8 cellular contexts compared by ENCODE assay signal in genomic region chr17:76497979-76498885, GRCh38. TPM values are rescaled to one million over a fixed set of nuclear protein-coding genes. Genes with fewer than 3 reads are reported as not detected.
DNase-seq lines count a peak whose midpoint lies in the region; ATAC-seq and TF ChIP-seq lines count a peak whose summit lies in the region.

No MANE protein-coding gene starts in this region.

- peaks cover 33% of the 10 kb centered on the region for H3K4me1 ChIP-seq in Caco-2

- CTCF ChIA-PET in Caco-2 (lab: Charles Lee): no interaction called here

- H3K4me3 Mint-ChIP-seq in Caco-2 (ENCODE audit: unreplicated experiment): no peak overlapping the region
- peak overlapping the region; percentile 88 for H3K4me3 Mint-ChIP-seq in activated naive CD8-positive, alpha-beta T cell treated with anti-CD3 and anti-CD28 coated beads, Interleukin-2, amount 50 U/mL, for 24 hours

- H3K9me3 ChIP-seq in Caco-2: no peaks in the 10 kb centered on the region

- POLR2A ChIA-PET in Caco-2 (lab: Charles Lee): no interaction called here

- peak overlapping the region; percentile 31 for H3K27ac Mint-ChIP-seq in Caco-2 (ENCODE audit: unreplicated experiment)
- H3K27ac Mint-ChIP-seq in activated naive CD8-positive, alpha-beta T cell treated with anti-CD3 and anti-CD28 coated beads, Interleukin-2, amount 50 U/mL, for 24 hours: peak overlapping the region; percentile 54

- no peak for TF ChIP-seq CTCF in Caco-2 (IDR thresholded peaks at IDR 0.05; ENCODE audit: insufficient read depth in 1 of 2, low read depth in 1 of 2, low read length in 1 of 2, severe bottlenecking in 1 of 2, unreplicated experiment in 1 of 2)

- peaks cover 10% of the 10 kb centered on the region for H3K36me3 Mint-ChIP-seq in Caco-2 (ENCODE audit: insufficient read depth, unreplicated experiment)
- H3K36me3 Mint-ChIP-seq in activated naive CD8-positive, alpha-beta T cell treated with anti-CD3 and anti-CD28 coated beads, Interleukin-2, amount 50 U/mL, for 24 hours (ENCODE audit: low read depth): peaks cover 2% of the 10 kb centered on the region

- no TSS peak for BruUV-seq in Caco-2 (replicated peaks; lab: Mats Ljungman, UMichigan)

- ATAC-seq in activated naive CD8-positive, alpha-beta T cell treated with anti-CD3 and anti-CD28 coated beads, Interleukin-2, amount 50 U/mL, for 24 hours: no peak
- ATAC-seq in Right ventricle myocardium superior (ENCODE audit: poor library complexity): peak; percentile 77

- no peaks in the 10 kb centered on the region for H3K27me3 ChIP-seq in Caco-2 (replicated peaks; ENCODE audit: control insufficient read depth, insufficient read depth, low read length)

- no peaks in the 10 kb centered on the region for H3K36me3 ChIP-seq in Caco-2 (ENCODE audit: control insufficient read depth, insufficient read depth, low read length)

- intact Hi-C loops in Caco-2 (cut with micrococcal nuclease; ENCODE audit: unreplicated experiment): no loop called here
- intact Hi-C loops in Right ventricle myocardium superior (cut with DNase I): no loop called here

- peaks cover 21% of the 10 kb centered on the region for H3K4me1 Mint-ChIP-seq in Caco-2 (ENCODE audit: low read depth, unreplicated experiment)
- H3K4me1 Mint-ChIP-seq in activated naive CD8-positive, alpha-beta T cell treated with anti-CD3 and anti-CD28 coated beads, Interleukin-2, amount 50 U/mL, for 24 hours: peaks cover 73% of the 10 kb centered on the region

- H3K9me3 Mint-ChIP-seq in Caco-2 (ENCODE audit: unreplicated experiment): no peaks in the 10 kb centered on the region
- H3K9me3 Mint-ChIP-seq in activated naive CD8-positive, alpha-beta T cell treated with anti-CD3 and anti-CD28 coated beads, Interleukin-2, amount 50 U/mL, for 24 hours: no peaks in the 10 kb centered on the region

- no peak for DNase-seq in Caco-2
- DNase-seq in M059J (ENCODE audit: low read depth): peak; percentile 94
- no peak for DNase-seq in activated naive CD8-positive, alpha-beta T cell treated with anti-CD3 and anti-CD28 coated beads, Interleukin-2, amount 50 U/mL, for 24 hours
- DNase-seq in Right ventricle myocardium superior: peak; percentile 91
- DNase-seq in pons (ENCODE audit: low spot score): peak; percentile 53
- DNase-seq in NCI-H510A treated with DMSO at 0.1 percent for 48 hours (lab: John Stamatoyannopoulos, UW): no peak
- no peak for DNase-seq in SIG-M5 (lab: John Stamatoyannopoulos, UW)
- DNase-seq in GF-D8 (lab: John Stamatoyannopoulos, UW): no peak

- H3K4me3 ChIP-seq in Caco-2 (ENCODE audit: low read depth, low read length): no peak overlapping the region

- no peaks in the 10 kb centered on the region for H3K27me3 Mint-ChIP-seq in Caco-2 (ENCODE audit: insufficient read depth, unreplicated experiment)
- H3K27me3 Mint-ChIP-seq in activated naive CD8-positive, alpha-beta T cell treated with anti-CD3 and anti-CD28 coated beads, Interleukin-2, amount 50 U/mL, for 24 hours: no peaks in the 10 kb centered on the region

RNA-seq across cellular contexts. Expression of gene RHBDF2, which starts 3.0 kb away (rescaled TPM):
- total RNA-seq in Caco-2 (2022): 33.8 and 37.2 TPM in 2 replicates
- total RNA-seq in M059J (2014; rRNA removed; shearing (Covaris generic)): 18.1 and 23.2 TPM in 2 replicates
- 15.4 TPM for total RNA-seq in Right ventricle myocardium superior

RNA-seq across cellular contexts. Expression of gene AANAT, which starts 30.8 kb away (rescaled TPM):
- not detected in 2 replicates for total RNA-seq in Caco-2 (2022)
- total RNA-seq in M059J (2014; rRNA removed; shearing (Covaris generic)): not detected in 2 replicates
- not detected for total RNA-seq in Right ventricle myocardium superior

RNA-seq across cellular contexts. Expression of gene CYGB, which starts 39.3 kb away (rescaled TPM):
- total RNA-seq in Caco-2 (2022): 0.32 and 1.0 TPM in 2 replicates
- total RNA-seq in M059J (2014; rRNA removed; shearing (Covaris generic)): 0.62 TPM in 1 of 2 replicates, not detected in the other
- 34.2 TPM for total RNA-seq in Right ventricle myocardium superior

RNA-seq across cellular contexts. Expression of gene PRCD, which starts 41.6 kb away (rescaled TPM):
- not detected in 2 replicates for total RNA-seq in Caco-2 (2022)
- total RNA-seq in M059J (2014; rRNA removed; shearing (Covaris generic)): 0.02 and 1.4 TPM in 2 replicates
- 4.0 TPM for total RNA-seq in Right ventricle myocardium superior

RNA-seq across cellular contexts. Expression of gene UBE2O, which starts 45.3 kb away (rescaled TPM):
- 37.6 and 39.2 TPM in 2 replicates for total RNA-seq in Caco-2 (2022)
- total RNA-seq in M059J (2014; rRNA removed; shearing (Covaris generic)): 9.8 and 18.5 TPM in 2 replicates
- total RNA-seq in Right ventricle myocardium superior: 35.9 TPM

Comparison
In these comparisons a context has a peak if more than half of its experiments do, and no peak if none do; other contexts are left out.
1. DNase-seq: peak in M059J (single experiment), Right ventricle myocardium superior (single experiment) and pons (single experiment); none in Caco-2 (0 of 2), activated naive CD8-positive, alpha-beta T cell treated with anti-CD3 and anti-CD28 coated beads, Interleukin-2, amount 50 U/mL, for 24 hours (single experiment), NCI-H510A treated with DMSO at 0.1 percent for 48 hours (single experiment), SIG-M5 (single experiment) and GF-D8 (single experiment).
2. RNA of gene CYGB, which starts 39.3 kb away (total RNA-seq): 34.2 TPM in Right ventricle myocardium superior (single experiment); 0.62 TPM in M059J and 0.32 to 1.0 TPM in Caco-2; every median in the first group is over 10 times any median in the second.